In the genomic region with DNA sequence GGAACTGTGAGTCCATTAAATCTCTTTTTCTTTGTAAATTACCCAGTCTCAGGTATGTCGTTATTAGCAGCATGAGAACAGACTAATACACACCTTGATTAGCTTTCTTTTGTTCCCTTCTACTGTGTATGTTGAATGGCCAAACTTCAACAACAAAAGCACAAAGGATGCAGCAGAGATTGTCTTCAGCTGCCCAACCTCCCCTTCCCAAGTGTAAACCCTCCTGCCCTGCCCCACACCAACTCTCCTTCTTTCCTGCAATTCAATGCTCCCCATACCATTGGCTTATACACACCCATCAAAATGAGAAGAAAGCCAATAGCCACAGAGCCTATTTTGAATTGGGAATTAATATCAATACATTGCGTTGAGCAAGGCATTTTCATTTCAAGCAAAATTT, we compare ENCODE assay signal across 27 cellular contexts.
"Had no signal": no experiment of that assay in that cellular context is flagged by ENCODE, and none has a peak within 500 bp of the region (broad histone marks: within the 10 kb centered on the region; RNA-seq: fewer than 3 reads in every experiment).

No MANE protein-coding gene starts in this region.

- FAIRE-seq: endometrium, frontal cortex had no signal

- H3K27me3 Mint-ChIP-seq: dendritic cell treated with granulocyte-macrophage colony-stimulating factor and Interleukin-4, amounts not matched to agents 40 ng/mL and 50 ng/mL, for 4 days had no signal

- H3K9me3 Mint-ChIP-seq: dendritic cell treated with granulocyte-macrophage colony-stimulating factor and Interleukin-4, amounts not matched to agents 40 ng/mL and 50 ng/mL, for 4 days had no signal

- H2AFZ ChIP-seq: hepatocyte had no signal

- H3K9me3 ChIP-seq: colonic mucosa, esophagus muscularis mucosa, esophagus squamous epithelium, gastrocnemius medialis, gastroesophageal sphincter, heart left ventricle, heart right ventricle had no signal

- H3K4me1 ChIP-seq: colonic mucosa, esophagus muscularis mucosa, esophagus squamous epithelium, foreskin keratinocyte, gastrocnemius medialis, gastroesophageal sphincter, heart left ventricle, heart right ventricle had no signal

- H3K27ac Mint-ChIP-seq: dendritic cell treated with granulocyte-macrophage colony-stimulating factor and Interleukin-4, amounts not matched to agents 40 ng/mL and 50 ng/mL, for 4 days; effector memory CD8-positive, alpha-beta T cell; endodermal cell had no signal

- H3K27me3 ChIP-seq: colonic mucosa, esophagus muscularis mucosa, esophagus squamous epithelium, foreskin keratinocyte, gastrocnemius medialis, gastroesophageal sphincter, heart left ventricle, heart right ventricle, hepatocyte had no signal

- H3K4me3 ChIP-seq: colonic mucosa, coronary artery, dorsolateral prefrontal cortex, esophagus muscularis mucosa, esophagus squamous epithelium, gastrocnemius medialis, gastroesophageal sphincter, heart left ventricle, heart right ventricle, hepatocyte had no signal

- ATAC-seq: effector memory CD8-positive, alpha-beta T cell; foreskin keratinocyte; gastrocnemius medialis; gastroesophageal sphincter; heart left ventricle; heart right ventricle had no signal

- H3K4me2 ChIP-seq: hepatocyte had no signal

- H3K36me3 ChIP-seq: colonic mucosa, esophagus muscularis mucosa, esophagus squamous epithelium, gastrocnemius medialis, gastroesophageal sphincter, heart left ventricle, heart right ventricle had no signal

- H3K79me2 ChIP-seq: hepatocyte had no signal

- H3K27ac ChIP-seq: colonic mucosa, coronary artery, dorsolateral prefrontal cortex, epithelial cell of prostate, esophagus muscularis mucosa, esophagus squamous epithelium, foreskin keratinocyte, gastrocnemius medialis, gastroesophageal sphincter, heart left ventricle, heart right ventricle, hepatocyte had no signal

- DNase-seq: colonic mucosa; cortex of kidney; dermis blood vessel endothelial cell; dorsolateral prefrontal cortex; effector CD4-positive, alpha-beta T cell; effector CD8-positive, alpha-beta T cell; effector memory CD4-positive, alpha-beta T cell; effector memory CD8-positive, alpha-beta T cell; endodermal cell; erythroblast; esophagus squamous epithelium; foreskin fibroblast; foreskin keratinocyte; foreskin melanocyte; gastrocnemius medialis; glutamatergic neuron; head of caudate nucleus; heart left ventricle; heart right ventricle had no signal

- H3K4me3 Mint-ChIP-seq: dendritic cell treated with granulocyte-macrophage colony-stimulating factor and Interleukin-4, amounts not matched to agents 40 ng/mL and 50 ng/mL, for 4 days; effector memory CD8-positive, alpha-beta T cell; endodermal cell had no signal
